8 cellular contexts compared by ENCODE assay signal in genomic region chr14:27672811-27673737, GRCh38.
DNase-seq lines count a peak whose midpoint lies in the region; TF ChIP-seq lines count a peak whose summit lies in the region.
"Not testable (repeated sequence)": the region's sequence is repeated elsewhere in the genome, so short reads cannot be mapped to it uniquely, and the experiment has no call there.

No MANE protein-coding gene starts in this region.

- not testable (repeated sequence) for TF ChIP-seq CTCF in SK-N-SH (IDR thresholded peaks at IDR 0.05); brain (conservative IDR thresholded peaks at IDR 0.05); glutamatergic neuron (IDR thresholded peaks at IDR 0.05; ENCODE audit: partially characterized antibody, unreplicated experiment); osteocyte (IDR thresholded peaks at IDR 0.05)

- TF ChIP-seq RAD21 in SK-N-SH (IDR thresholded peaks at IDR 0.05; ENCODE audit: low read length): not testable (repeated sequence)

- not testable (repeated sequence) for H3K36me3 Mint-ChIP-seq in brain; glutamatergic neuron (ENCODE audit: unreplicated experiment); osteocyte (ENCODE audit: unreplicated experiment)

- H3K4me3 Mint-ChIP-seq in brain (peak overlapping the region in 4 of 5 experiments; percentile 1 to 62 (median 24)), glutamatergic neuron (ENCODE audit: unreplicated experiment) (peak overlapping the region; percentile 59), osteocyte (ENCODE audit: unreplicated experiment) (peak overlapping the region; percentile 80)

- CTCF ChIA-PET in SK-N-SH (lab: Yijun Ruan, JAX): not testable (repeated sequence)

- H3K36me3 ChIP-seq in H7 (replicated peaks; ENCODE audit: control insufficient read depth, insufficient read depth, low read length); SK-N-SH (replicated peaks in 1 of 2; ENCODE audit: control insufficient read depth in 1 of 2, insufficient read depth in 2 of 2, low read length in 1 of 2); iPS-20b (ENCODE audit: insufficient read depth, low read depth, low read length): not testable (repeated sequence)

- H3K4me1 ChIP-seq in SK-N-SH (ENCODE audit: control insufficient read depth in 1 of 2, insufficient read depth in 2 of 2, low read depth in 1 of 2, low read length in 1 of 2); iPS-20b (ENCODE audit: insufficient read depth, low read length): not testable (repeated sequence)

- DNase-seq in A172 (ENCODE audit: low spot score): peak; percentile 3
- not testable (repeated sequence) for DNase-seq in H7; SK-N-SH; glutamatergic neuron; osteocyte (ENCODE audit: extremely low spot score, unreplicated experiment)
- peak in 2 of 3 experiments; percentile 42 to 74 for DNase-seq in NCI-H1417 (lab: John Stamatoyannopoulos, UW)

- not testable (repeated sequence) for H3K4me1 Mint-ChIP-seq in brain; glutamatergic neuron (ENCODE audit: low read depth, unreplicated experiment); osteocyte (ENCODE audit: unreplicated experiment)

- H3K27me3 ChIP-seq in H7 (ENCODE audit: control insufficient read depth, insufficient read depth, low read length); SK-N-SH (ENCODE audit: insufficient read depth); iPS-20b (ENCODE audit: insufficient read depth, low read length): not testable (repeated sequence)

- peaks cover 0 to 11% (median 8%) of the 10 kb centered on the region in 5 experiments for H3K9me3 Mint-ChIP-seq in brain
- not testable (repeated sequence) for H3K9me3 Mint-ChIP-seq in glutamatergic neuron (ENCODE audit: unreplicated experiment)
- H3K9me3 Mint-ChIP-seq in osteocyte (ENCODE audit: unreplicated experiment): peaks cover 19% of the 10 kb centered on the region

- not testable (repeated sequence) for TF ChIP-seq EP300 in SK-N-SH (IDR thresholded peaks at IDR 0.05; ENCODE audit: borderline replicate concordance in 1 of 2, low read depth in 1 of 2, low read length in 1 of 2)

- not testable (repeated sequence) for H3K9me2 ChIP-seq in SK-N-SH

- H3K9ac ChIP-seq in SK-N-SH: peak overlapping the region; percentile 48; the same call in 1 of the 2 replicates
- H3K9ac ChIP-seq in iPS-20b (ENCODE audit: low read depth, low read length): not testable (repeated sequence)

- 29% methylated on average over 28 of the region's 30 CpGs for WGBS in SK-N-SH (ENCODE audit: low lambda C conversion rate)

- H3K4me3 ChIP-seq in H7 (ENCODE audit: insufficient read depth, low read depth, low read length): peak overlapping the region; percentile 43
- H3K4me3 ChIP-seq in SK-N-SH (ENCODE audit: low read depth in 2 of 2, low read length in 1 of 2): peak overlapping the region; percentile 39 to 62
- H3K4me3 ChIP-seq in iPS-20b (ENCODE audit: low read length): peak overlapping the region; percentile 32; the same call in 1 of the 2 replicates

- H3K27ac Mint-ChIP-seq in brain: peak overlapping the region in 1 of 5 experiments; percentile 71
- peak overlapping the region; percentile 90 for H3K27ac Mint-ChIP-seq in glutamatergic neuron (ENCODE audit: unreplicated experiment)
- peak overlapping the region; percentile 76 for H3K27ac Mint-ChIP-seq in osteocyte (ENCODE audit: unreplicated experiment)

- not testable (repeated sequence) for H3K9me3 ChIP-seq in SK-N-SH; iPS-20b (ENCODE audit: insufficient read depth, low read depth, low read length)

- peak overlapping the region; percentile 36 for H3K4me2 ChIP-seq in SK-N-SH

- peak overlapping the region; percentile 49 for H2AFZ ChIP-seq in SK-N-SH (ENCODE audit: low read depth)

- peak overlapping the region in 1 of 2 experiments; percentile 29; a peak in 1 of 4 replicates for H3K27ac ChIP-seq in SK-N-SH (ENCODE audit: low read depth in 2 of 2, low read length in 1 of 2)
- not testable (repeated sequence) for H3K27ac ChIP-seq in iPS-20b (ENCODE audit: low read length)

- POLR2A ChIA-PET in SK-N-SH (lab: Yijun Ruan, JAX): not testable (repeated sequence)

- H3K79me2 ChIP-seq in SK-N-SH (ENCODE audit: insufficient read depth): peaks cover 11% of the 10 kb centered on the region

- H3K27me3 Mint-ChIP-seq in brain; glutamatergic neuron (ENCODE audit: unreplicated experiment); osteocyte (ENCODE audit: unreplicated experiment): not testable (repeated sequence)

- not testable (repeated sequence) for H4K20me1 ChIP-seq in SK-N-SH (ENCODE audit: insufficient read depth)

- not testable (repeated sequence) for H3F3A ChIP-seq in SK-N-SH (replicated peaks; ENCODE audit: insufficient read depth)

TF ChIP-seq in SK-N-SH, 30 proteins besides CTCF, POLR2A, EP300 and RAD21:
- peak; percentile 76 for TF ChIP-seq GABPA (IDR thresholded peaks at IDR 0.05; ENCODE audit: low read depth)
- TF ChIP-seq MAX (IDR thresholded peaks at IDR 0.05; ENCODE audit: low read depth): peak; percentile 81
TF ChIP-seq in SK-N-SH: peak in this region for 2; not testable (repeated sequence) for 28.

Comparison
In these comparisons a context has a peak if more than half of its experiments do, and no peak if none do; other contexts are left out.
1. H3K4me3 Mint-ChIP-seq: peak in every context shown above with its lines; median percentile 80 in osteocyte; 59 in glutamatergic neuron; 24 in brain.